16 cellular contexts compared by ENCODE assay signal in genomic region chr13:68715651-68716050, GRCh38.
"Had no signal": no experiment of that assay in that cellular context is flagged by ENCODE, and none has a peak within 500 bp of the region (broad histone marks: within the 10 kb centered on the region; RNA-seq: fewer than 3 reads in every experiment).

No MANE protein-coding gene starts in this region.

- H3K27ac ChIP-seq: breast epithelium, foreskin keratinocyte, left ventricle myocardium inferior, ovary, testis, WERI-Rb-1 had no signal

- FAIRE-seq: endometrium, islet of Langerhans had no signal

- H3K4me3 ChIP-seq: breast epithelium, left ventricle myocardium inferior, ovary, testis had no signal

- H3K4me1 ChIP-seq: breast epithelium, foreskin keratinocyte, left ventricle myocardium inferior, testis had no signal

- DNase-seq: activated CD4-positive, alpha-beta T cell treated with anti-CD3 and anti-CD28 coated beads for 4 hours; activated CD8-positive, alpha-beta memory T cell treated with anti-CD3 and anti-CD28 coated beads, Interleukin-2, amount 50 U/mL, for 48 hours; activated CD8-positive, alpha-beta T cell treated with anti-CD3 and anti-CD28 coated beads for 36 hours; activated naive CD8-positive, alpha-beta T cell treated with anti-CD3 and anti-CD28 coated beads, Interleukin-2, amount 10 ng/mL, durations not matched to agents 7 days and 5 days; anterior cingulate cortex; foreskin keratinocyte; head of caudate nucleus; left ventricle myocardium inferior; ovary; stimulated activated CD4-positive, alpha-beta T cell treated with anti-CD3 and anti-CD28 coated beads, Interleukin-4, amount 100 ng/mL, for 1 hour; stimulated activated CD8-positive, alpha-beta memory T cell treated with anti-CD3 and anti-CD28 coated beads, Interleukin-4, amount 100 ng/mL, for 48 hours; testis; WERI-Rb-1 had no signal

- H3K9me3 ChIP-seq: breast epithelium, left ventricle myocardium inferior, ovary, testis had no signal

- H3K27me3 ChIP-seq: breast epithelium, foreskin keratinocyte, ovary, testis had no signal

- H3K36me3 ChIP-seq: breast epithelium, left ventricle myocardium inferior, ovary, WERI-Rb-1 had no signal
